26 cellular contexts compared by ENCODE assay signal in the genomic region with DNA sequence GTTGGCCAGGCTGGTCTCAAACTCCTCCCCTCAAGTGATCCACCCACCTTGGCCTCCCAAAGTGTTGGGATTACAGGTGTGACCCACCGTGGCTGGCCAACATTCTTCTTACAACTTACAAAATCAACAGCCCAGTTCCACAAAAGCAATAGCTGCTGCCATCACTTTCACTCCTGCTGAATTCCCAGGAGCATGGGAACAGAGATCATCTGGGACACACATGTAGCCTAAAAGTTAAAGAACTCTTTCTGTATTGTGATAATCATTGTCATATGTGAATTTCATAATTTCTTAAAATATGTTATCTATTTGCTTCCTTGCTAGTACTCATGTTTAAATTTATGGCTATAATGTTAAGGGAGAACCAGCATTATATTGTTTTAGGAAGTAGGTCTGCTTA.
"Had no signal": no experiment of that assay in that cellular context is flagged by ENCODE, and none has a peak within 500 bp of the region (broad histone marks: within the 10 kb centered on the region; RNA-seq: fewer than 3 reads in every experiment).

No MANE protein-coding gene starts in this region.

- H3K79me2 ChIP-seq: hepatocyte had no signal

- H3K4me3 Mint-ChIP-seq: activated CD4-positive, alpha-beta memory T cell treated with anti-CD3 and anti-CD28 coated beads for 36 hours; activated T-cell treated with anti-CD3 and anti-CD28 coated beads, Interleukin-2, amount 50 U/mL, for 24 hours; activated T-helper 17 cell treated with anti-CD3 and anti-CD28 coated beads, Interleukin-2, amount 50 U/mL, for 72 hours; nephron; stimulated activated naive CD8-positive, alpha-beta T cell treated with anti-CD3 and anti-CD28 coated beads, Interleukin-15, Interleukin-2, amounts not matched to agents 100 ng/mL and 50 ng/mL, for 24 hours; T-cell; T-helper 2 cell treated with Interferon-gamma antibody and Interleukin-4, amounts not matched to agents 5 μg/mL and 100 μg/mL, for 36 hours had no signal

- H3K4me3 ChIP-seq: gastroesophageal sphincter, hepatocyte, left ventricle myocardium inferior, lung, right lobe of liver, thoracic aorta, upper lobe of left lung had no signal

- H2AFZ ChIP-seq: hepatocyte had no signal

- H3K27ac Mint-ChIP-seq: activated CD4-positive, alpha-beta memory T cell treated with anti-CD3 and anti-CD28 coated beads for 36 hours; activated T-cell treated with anti-CD3 and anti-CD28 coated beads, Interleukin-2, amount 50 U/mL, for 24 hours; nephron; stimulated activated naive CD8-positive, alpha-beta T cell treated with anti-CD3 and anti-CD28 coated beads, Interleukin-15, Interleukin-2, amounts not matched to agents 100 ng/mL and 50 ng/mL, for 24 hours; T-cell; T-helper 2 cell treated with Interferon-gamma antibody and Interleukin-4, amounts not matched to agents 5 μg/mL and 100 μg/mL, for 36 hours had no signal

- ATAC-seq: activated T-helper 17 cell treated with anti-CD3 and anti-CD28 coated beads, Interleukin-2, amount 50 U/mL, for 72 hours; gastroesophageal sphincter; right lobe of liver; T-cell had no signal

- H3K4me1 Mint-ChIP-seq: activated T-helper 17 cell treated with anti-CD3 and anti-CD28 coated beads, Interleukin-2, amount 50 U/mL, for 72 hours; nephron; T-cell had no signal

- H3K9me3 Mint-ChIP-seq: activated CD4-positive, alpha-beta memory T cell treated with anti-CD3 and anti-CD28 coated beads for 36 hours; activated T-cell treated with anti-CD3 and anti-CD28 coated beads, Interleukin-2, amount 50 U/mL, for 24 hours; activated T-helper 17 cell treated with anti-CD3 and anti-CD28 coated beads, Interleukin-2, amount 50 U/mL, for 72 hours; nephron; stimulated activated naive CD8-positive, alpha-beta T cell treated with anti-CD3 and anti-CD28 coated beads, Interleukin-15, Interleukin-2, amounts not matched to agents 100 ng/mL and 50 ng/mL, for 24 hours; T-cell; T-helper 2 cell treated with Interferon-gamma antibody and Interleukin-4, amounts not matched to agents 5 μg/mL and 100 μg/mL, for 36 hours had no signal

- H3K4me2 ChIP-seq: hepatocyte had no signal

- H3K27me3 Mint-ChIP-seq: activated CD4-positive, alpha-beta memory T cell treated with anti-CD3 and anti-CD28 coated beads for 36 hours; activated T-cell treated with anti-CD3 and anti-CD28 coated beads, Interleukin-2, amount 50 U/mL, for 24 hours; activated T-helper 17 cell treated with anti-CD3 and anti-CD28 coated beads, Interleukin-2, amount 50 U/mL, for 72 hours; stimulated activated naive CD8-positive, alpha-beta T cell treated with anti-CD3 and anti-CD28 coated beads, Interleukin-15, Interleukin-2, amounts not matched to agents 100 ng/mL and 50 ng/mL, for 24 hours; T-cell had no signal

- H3K27ac ChIP-seq: gastroesophageal sphincter, hepatocyte, left ventricle myocardium inferior, neutrophil, right lobe of liver, thoracic aorta, upper lobe of left lung had no signal

- H3K27me3 ChIP-seq: gastroesophageal sphincter, hepatocyte, neutrophil, right lobe of liver, upper lobe of left lung had no signal

- DNase-seq: activated CD4-positive, alpha-beta memory T cell treated with anti-CD3 and anti-CD28 coated beads for 36 hours; activated CD4-positive, alpha-beta T cell treated with anti-CD3 and anti-CD28 coated beads for 48 hours; activated CD4-positive, CD25-positive, alpha-beta regulatory T cell; activated CD8-positive, alpha-beta memory T cell treated with anti-CD3 and anti-CD28 coated beads, Interleukin-2, amount 50 U/mL, for 4 hours; activated gamma-delta T cell treated with Interleukin-2 at 50 U/mL for 16 hours; activated naive CD4-positive, alpha-beta T cell treated with anti-CD3 and anti-CD28 coated beads, Interleukin-2, amount 50 U/mL, for 16 hours; activated T-cell treated with anti-CD3 and anti-CD28 coated beads, Interleukin-2, amount 50 U/mL, for 24 hours; amygdala; caudate nucleus; cortex of kidney; islet precursor cell; left ventricle myocardium inferior; mesendoderm; right lobe of liver; stimulated activated CD4-positive, alpha-beta T cell treated with anti-CD3 and anti-CD28 coated beads, Interleukin-2, amount 100 ng/mL, for 48 hours; T-cell; upper lobe of left lung had no signal

- H3K4me1 ChIP-seq: right lobe of liver, upper lobe of left lung had no signal
